In genomic region chr11:78417888-78418583, GRCh38 we compare ENCODE assay signal across 8 cellular contexts. TPM values are rescaled to one million over a fixed set of nuclear protein-coding genes. Genes with fewer than 3 reads are reported as not detected.
DNase-seq lines count a peak whose midpoint lies in the region; ATAC-seq, FAIRE-seq and TF ChIP-seq lines count a peak whose summit lies in the region.

No MANE protein-coding gene starts in this region.

- H3K23ac ChIP-seq in IMR-90 (ENCODE audit: low read depth, low read length) = peak overlapping the region; percentile 86

- H4K8ac ChIP-seq in IMR-90 (ENCODE audit: low read depth in 2 of 2, low read length in 2 of 2) = peak overlapping the region; percentile 66 to 83; a peak in 3 of 4 replicates

- H3K27me3 ChIP-seq in IMR-90 (ENCODE audit: control insufficient read depth, insufficient read depth, low read length) (no peaks in the 10 kb centered on the region), neural cell (ENCODE audit: insufficient read depth, low read depth, low read length) (no peaks in the 10 kb centered on the region)

- 0% methylated on average over 10 of the region's 68 CpGs; no CpG with 5 or more reads in 1 of the 2 experiments for WGBS in IMR-90 (ENCODE audit: extremely low coverage in 2 of 2, insufficient read length in 1 of 2), 2 experiments

- H3K9me3 ChIP-seq in IMR-90 (ENCODE audit: control insufficient read depth, insufficient read depth, low read length) (no peaks in the 10 kb centered on the region), neural cell (ENCODE audit: low read length) (no peaks in the 10 kb centered on the region)

- H2BK5ac ChIP-seq in IMR-90 (ENCODE audit: low read depth, low read length, poor library complexity, severe bottlenecking) = peak overlapping the region; percentile 64

- H3F3A ChIP-seq in neural cell (ENCODE audit: insufficient read depth, low read length, poor library complexity, severe bottlenecking) = peaks cover 4% of the 10 kb centered on the region

- H3K4me1 Mint-ChIP-seq in stimulated activated naive CD8-positive, alpha-beta T cell treated with anti-CD3 and anti-CD28 coated beads, Interleukin-15, amount 100 ng/mL, for 72 hours = peaks cover 34% of the 10 kb centered on the region

- TF ChIP-seq EP300 in neural cell (conservative IDR thresholded peaks at IDR 0.05; ENCODE audit: poor library complexity, severe bottlenecking) = peak; percentile 52

- H3K18ac ChIP-seq in IMR-90 (ENCODE audit: low read depth, low read length) = peak overlapping the region; percentile 85

- POLR2A ChIA-PET in IMR-90 (lab: Charles Lee; ENCODE audit: unreplicated experiment) = no interaction called here

- H3K79me1 ChIP-seq in IMR-90 (ENCODE audit: low read depth in 1 of 2, low read length in 2 of 2) = peaks cover 3 to 29% of the 10 kb centered on the region in 2 experiments

- peak overlapping the region; percentile 85 for H3K4ac ChIP-seq in IMR-90 (ENCODE audit: low read depth, low read length)

- TF ChIP-seq RAD21 in IMR-90 (IDR thresholded peaks at IDR 0.05; ENCODE audit: low read length) (no peak), neural cell (conservative IDR thresholded peaks at IDR 0.05) (peak; percentile 52)

- H3K36me3 ChIP-seq in IMR-90 (ENCODE audit: control insufficient read depth, insufficient read depth, low read length) (no peaks in the 10 kb centered on the region), neural cell (ENCODE audit: insufficient read depth, low read length) (no peaks in the 10 kb centered on the region)

- in situ Hi-C loops in IMR-90 (cut with MboI; ENCODE audit: low sequenced_read_pairs) = loop anchor here (10.0 kb wide), 1 partner anchor 283 kb away; the partner anchor contains the start of gene ALG8

- TF ChIP-seq POLR2A in IMR-90 (IDR thresholded peaks at IDR 0.05; ENCODE audit: low read depth, low read length) = peak; percentile 63

- no peak overlapping the region for H3K27ac Mint-ChIP-seq in stimulated activated naive CD8-positive, alpha-beta T cell treated with anti-CD3 and anti-CD28 coated beads, Interleukin-15, amount 100 ng/mL, for 72 hours

- peak overlapping the region; percentile 96 for H3K4me3 ChIP-seq in IMR-90 (ENCODE audit: insufficient read depth, low read depth, low read length)
- H3K4me3 ChIP-seq in fibroblast of villous mesenchyme (ENCODE audit: low read depth, low read length) = peak overlapping the region; percentile 70
- peak overlapping the region; percentile 69 for H3K4me3 ChIP-seq in neural cell (ENCODE audit: low read length)

- peak overlapping the region; percentile 24 for H3K56ac ChIP-seq in IMR-90 (ENCODE audit: extremely low read depth, insufficient read depth, low read length)

- H4K5ac ChIP-seq in IMR-90 (ENCODE audit: low read depth, low read length) = peak overlapping the region; percentile 79

- H3K4me2 ChIP-seq in IMR-90 (ENCODE audit: low read depth, low read length) (peak overlapping the region; percentile 96), neural cell (ENCODE audit: low read length) (peak overlapping the region; percentile 74)

- H2BK15ac ChIP-seq in IMR-90 (ENCODE audit: low read depth, low read length) = peak overlapping the region; percentile 66; the same call in 1 of the 3 replicates

- H2AFZ ChIP-seq in IMR-90 (replicated peaks; ENCODE audit: low read length, poor library complexity) (peak overlapping the region; percentile 91), neural cell (ENCODE audit: low read depth, low read length) (peak overlapping the region; percentile 75)

- H3K14ac ChIP-seq in IMR-90 (replicated peaks; ENCODE audit: low read depth, low read length) = peak overlapping the region; percentile 76

- peaks cover 19% of the 10 kb centered on the region for H3K4me1 ChIP-seq in IMR-90 (ENCODE audit: control insufficient read depth, insufficient read depth, low read length)

- peak overlapping the region; percentile 89 for H3K9ac ChIP-seq in IMR-90 (ENCODE audit: low read depth, low read length)
- peak overlapping the region; percentile 80 for H3K9ac ChIP-seq in neural cell (ENCODE audit: low read length)

- TF ChIP-seq CTCF in IMR-90 (conservative IDR thresholded peaks at IDR 0.05; ENCODE audit: low read depth, low read length) (peak; percentile 29), fibroblast of villous mesenchyme (IDR thresholded peaks at IDR 0.05; ENCODE audit: insufficient read depth, low read depth, low read length) (no peak), neural cell (IDR thresholded peaks at IDR 0.05; ENCODE audit: poor library complexity, severe bottlenecking) (peak; percentile 68)

- no peak for FAIRE-seq in RCC 7860 (lab: Jason Lieb, UNC)

- H3K9me3 Mint-ChIP-seq in stimulated activated naive CD8-positive, alpha-beta T cell treated with anti-CD3 and anti-CD28 coated beads, Interleukin-15, amount 100 ng/mL, for 72 hours = no peaks in the 10 kb centered on the region

- H2AK5ac ChIP-seq in IMR-90 (ENCODE audit: low read depth, low read length) = peak overlapping the region; percentile 53

- H3K9me1 ChIP-seq in IMR-90 (ENCODE audit: insufficient read depth, low read length) = peaks cover 11% of the 10 kb centered on the region

- H2BK120ac ChIP-seq in IMR-90 (ENCODE audit: low read depth, low read length) = peak overlapping the region; percentile 61

- dilution Hi-C loops in IMR-90 (cut with HindIII; ENCODE audit: low sequenced_read_pairs, unreplicated experiment) = no loop called here

- H4K20me1 ChIP-seq in IMR-90 (ENCODE audit: insufficient read depth, low read length) = peaks cover 5% of the 10 kb centered on the region
- H4K20me1 ChIP-seq in neural cell (ENCODE audit: insufficient read depth) = no peaks in the 10 kb centered on the region

- no TSS peak for BruUV-seq in IMR-90 (replicated peaks; lab: Mats Ljungman, UMichigan)

- intact Hi-C loops in IMR-90 (cut with micrococcal nuclease) = loop anchor here (2.0 kb wide), 2 partner anchors 189 to 269 kb away; no protein-coding TSS in a partner anchor

- peak overlapping the region; percentile 84 for H2AK9ac ChIP-seq in IMR-90 (replicated peaks; ENCODE audit: low read depth, low read length, poor library complexity)

- H3K27ac ChIP-seq in IMR-90 (ENCODE audit: insufficient read depth, low read length) = peak overlapping the region; percentile 81
- H3K27ac ChIP-seq in neural cell (ENCODE audit: low read length) = peak overlapping the region; percentile 86

- CTCF ChIA-PET in IMR-90 (lab: Yijun Ruan, JAX) = interaction anchor here (0.5 to 2.0 kb wide), 3 partner anchors 101 to 268 kb away, joined by 3 to 16 read pairs (median 6); no protein-coding TSS in a partner anchor

- H3K79me2 ChIP-seq in neural cell (replicated peaks; ENCODE audit: insufficient read depth, low read length) = peaks cover 36% of the 10 kb centered on the region

- no peaks in the 10 kb centered on the region for H3K9me2 ChIP-seq in neural cell (ENCODE audit: insufficient read depth, low read length)

- H3K4me3 Mint-ChIP-seq in stimulated activated naive CD8-positive, alpha-beta T cell treated with anti-CD3 and anti-CD28 coated beads, Interleukin-15, amount 100 ng/mL, for 72 hours = peak overlapping the region; percentile 70 to 75

- H4K91ac ChIP-seq in IMR-90 (ENCODE audit: insufficient read depth, low read depth, low read length) = peak overlapping the region; percentile 72

- H3K27me3 Mint-ChIP-seq in stimulated activated naive CD8-positive, alpha-beta T cell treated with anti-CD3 and anti-CD28 coated beads, Interleukin-15, amount 100 ng/mL, for 72 hours = peaks cover 56% of the 10 kb centered on the region

- 0 out of 2 replicates have a peak overlapping the region, but pooled peaks have one; percentile 35 for H2BK20ac ChIP-seq in IMR-90 (ENCODE audit: low read depth, low read length)

- DNase-seq in D341Med (ENCODE audit: low spot score) (peak; percentile 94), IMR-90 (peak; percentile 69), RCC 7860 (ENCODE audit: low spot score) (peak; percentile 31), fibroblast of villous mesenchyme (ENCODE audit: low read depth) (peak; percentile 79)
- peak; percentile 66 for DNase-seq in activated T-helper 9 cell treated with anti-CD3 and anti-CD28 coated beads, Interleukin-2, amount 50 U/mL, for 16 hours (ENCODE audit: low read depth)
- DNase-seq in stimulated activated naive CD8-positive, alpha-beta T cell treated with anti-CD3 and anti-CD28 coated beads, Interleukin-15, amount 100 ng/mL, for 72 hours = peak; percentile 78 to 79

- peak; percentile 46 for ATAC-seq in GM21423 (IDR thresholded peaks at IDR 0.05; ENCODE audit: unreplicated experiment)
- no peak; the same call in 1 of the 2 replicates for ATAC-seq in IMR-90 (ENCODE audit: low read depth)
- peak; percentile 84 for ATAC-seq in stimulated activated naive CD8-positive, alpha-beta T cell treated with anti-CD3 and anti-CD28 coated beads, Interleukin-15, amount 100 ng/mL, for 72 hours

TF ChIP-seq in IMR-90, 13 proteins besides CTCF, POLR2A, EP300 and RAD21:
- TF ChIP-seq MAZ (IDR thresholded peaks at IDR 0.05; ENCODE audit: borderline replicate concordance, low read depth, low read length) = peak; percentile 60; the same call in 1 of the 2 replicates
- no peak for TF ChIP-seq NFE2L2 (IDR thresholded peaks at IDR 0.05; ENCODE audit: low read depth, low read length)
- TF ChIP-seq MXI1 (IDR thresholded peaks at IDR 0.05; ENCODE audit: borderline replicate concordance, low read depth, low read length) = peak; percentile 80

TF ChIP-seq in neural cell, 6 proteins besides CTCF, POLR2A, EP300 and RAD21 (continues in another document):
- TF ChIP-seq MXI1 (conservative IDR thresholded peaks at IDR 0.05; ENCODE audit: poor library complexity, severe bottlenecking) = peak; percentile 76

RNA-seq across cellular contexts. Expression of gene GAB2, which starts 0.4 kb away (rescaled TPM):
- total RNA-seq in IMR-90 (2012; rRNA removed) (5.6 and 5.9 TPM in 2 replicates), fibroblast of villous mesenchyme (8.2 and 11.3 TPM in 2 replicates)
- polyA plus RNA-seq in IMR-90 (2012; rRNA removed) (3.2 and 3.3 TPM in 2 replicates), neural cell (21.9 and 28.6 TPM in 2 replicates)
- 2.8 and 3.4 TPM in 2 replicates for polyA plus RNA-seq in IMR-90 (2012; cell fraction: cytosol; rRNA removed)
- polyA plus RNA-seq in IMR-90 (2012; cell fraction: nucleus; rRNA removed; ENCODE audit: low replicate concordance) = 4.3 and 7.5 TPM in 2 replicates
- polyA minus RNA-seq in neural cell = 58.2 and 60.9 TPM in 2 replicates

Comparison
In these comparisons a context has a peak if more than half of its experiments do, and no peak if none do; other contexts are left out.
1. DNase-seq: peak in every context shown above with its lines; median percentile 94 in D341Med; 79 in fibroblast of villous mesenchyme; 78 in stimulated activated naive CD8-positive, alpha-beta T cell treated with anti-CD3 and anti-CD28 coated beads, Interleukin-15, amount 100 ng/mL, for 72 hours; 69 in IMR-90; 66 in activated T-helper 9 cell treated with anti-CD3 and anti-CD28 coated beads, Interleukin-2, amount 50 U/mL, for 16 hours; 31 in RCC 7860.